ENCODE assay signal across 32 cellular contexts in genomic region chr13:25111557-25111956, GRCh38. TPM values are rescaled to one million over a fixed set of nuclear protein-coding genes. Genes with fewer than 3 reads are reported as not detected.
DNase-seq lines count a peak whose midpoint lies in the region; ATAC-seq, FAIRE-seq and TF ChIP-seq lines count a peak whose summit lies in the region.
"Had no signal": no experiment of that assay in that cellular context is flagged by ENCODE, and none has a peak within 500 bp of the region (broad histone marks: within the 10 kb centered on the region; RNA-seq: fewer than 3 reads in every experiment).

No MANE protein-coding gene starts in this region.

- H4K20me1 ChIP-seq in mammary epithelial cell (ENCODE audit: insufficient read depth, low read length), result no peaks in the 10 kb centered on the region
- no peaks in the 10 kb centered on the region for H4K20me1 ChIP-seq in HepG2 (ENCODE audit: insufficient read depth, low read length)

- POLR2A ChIA-PET in HepG2 (lab: Yijun Ruan, JAX), result no interaction called here

- no peak overlapping the region for H3K4me2 ChIP-seq in mammary epithelial cell (ENCODE audit: insufficient read depth, low read depth, low read length)
- H3K4me2 ChIP-seq in HepG2 (ENCODE audit: low read depth, low read length), result no peak overlapping the region

- intact Hi-C loops in mammary epithelial cell (cut with micrococcal nuclease) (no loop called here), HepG2 (cut with micrococcal nuclease; ENCODE audit: unreplicated experiment) (no loop called here)

- H3K79me2 ChIP-seq in mammary epithelial cell (ENCODE audit: insufficient read depth, low read length), result no peaks in the 10 kb centered on the region
- no peaks in the 10 kb centered on the region for H3K79me2 ChIP-seq in HepG2 (ENCODE audit: insufficient read depth, low read length)

- ATAC-seq in HepG2, result no peak
- ATAC-seq in HG02642 (IDR thresholded peaks at IDR 0.05; ENCODE audit: poor library complexity, unreplicated experiment), result no peak
- no peak for ATAC-seq in activated T-cell treated with anti-CD3 and anti-CD28 coated beads, Interleukin-2, amount 50 U/mL, for 4 hours
- ATAC-seq: effector memory CD8-positive, alpha-beta T cell; sciatic nerve had no signal

- DNase-seq in ACHN, result peak; percentile 11
- peak; percentile 53 for DNase-seq in NCI-H82 (lab: John Stamatoyannopoulos, UW)
- peak; percentile 36 for DNase-seq in mammary epithelial cell
- peak; percentile 45 for DNase-seq in kidney tubule cell (ENCODE audit: low spot score)
- no peak for DNase-seq in medulla oblongata (ENCODE audit: extremely low spot score)
- no peak for DNase-seq in HepG2 (ENCODE audit: low spot score)
- no peak for DNase-seq in activated T-cell treated with anti-CD3 and anti-CD28 coated beads, Interleukin-2, amount 50 U/mL, for 4 hours
- DNase-seq: activated B cell treated with CpG ODN at 0.5 μM for 24 hours; activated CD4-positive, alpha-beta memory T cell treated with anti-CD3 and anti-CD28 coated beads for 36 hours; activated CD8-positive, alpha-beta memory T cell treated with anti-CD3 and anti-CD28 coated beads, Interleukin-2, amount 50 U/mL, for 48 hours; BE2C; COR-L47; DMS79 treated with DMSO at 0.1 percent for 48 hours; effector memory CD8-positive, alpha-beta T cell; esophagus squamous epithelium; islet precursor cell; Kasumi-1; NCI-H1092; NCI-H345; NCI-H774; OCI-M1; posterior cingulate gyrus; SHP77; SW 1271; trophoblast cell had no signal

- in situ Hi-C loops in ACHN (cut with HindIII; ENCODE audit: low pct_ligation_motif_present, low pct_unique_long_range_greater_than_20kb, low sequenced_read_pairs), result no loop called here
- in situ Hi-C loops in mammary epithelial cell (cut with MboI; ENCODE audit: low sequenced_read_pairs in 2 of 2), result no loop called here
- in situ Hi-C loops in HepG2 (cut with HindIII; ENCODE audit: extremely low pct_ligation_motif_present, low pct_unique_long_range_greater_than_20kb), result no loop called here

- H3K4me3 ChIP-seq in mammary epithelial cell (replicated peaks in 1 of 3; ENCODE audit: insufficient read depth in 1 of 3, low read depth in 2 of 3, low read length in 3 of 3) (no peak overlapping the region), HepG2 (replicated peaks in 1 of 3; ENCODE audit: insufficient read depth in 1 of 3, low read depth in 2 of 3, low read length in 3 of 3) (no peak overlapping the region)
- H3K4me3 ChIP-seq: ascending aorta, esophagus squamous epithelium, lung had no signal

- no peak for TF ChIP-seq POLR2A in HepG2 (IDR thresholded peaks at IDR 0.05; ENCODE audit: insufficient read depth in 1 of 2, low read depth in 2 of 2, low read length in 2 of 2)

- no peaks in the 10 kb centered on the region for H3K36me3 Mint-ChIP-seq in activated T-cell treated with anti-CD3 and anti-CD28 coated beads, Interleukin-2, amount 50 U/mL, for 4 hours (ENCODE audit: insufficient read depth)
- H3K36me3 Mint-ChIP-seq: activated CD4-positive, alpha-beta memory T cell treated with anti-CD3 and anti-CD28 coated beads for 36 hours; activated naive CD8-positive, alpha-beta T cell had no signal

- H3K4me1 ChIP-seq in mammary epithelial cell (ENCODE audit: insufficient read depth, low read length), result peaks cover 10% of the 10 kb centered on the region
- no peaks in the 10 kb centered on the region for H3K4me1 ChIP-seq in HepG2 (ENCODE audit: insufficient read depth, low read length)
- H3K4me1 ChIP-seq: ascending aorta, BE2C, esophagus squamous epithelium had no signal

- no peak for TF ChIP-seq RAD21 in HepG2 (CRISPR knock-in tag; IDR thresholded peaks at IDR 0.05)

- FAIRE-seq in HepG2 (lab: Jason Lieb, UNC), result no peak

- H2AFZ ChIP-seq in mammary epithelial cell (ENCODE audit: low read depth, low read length), result no peak overlapping the region
- no peak overlapping the region for H2AFZ ChIP-seq in HepG2 (ENCODE audit: low read length)

- no peak for TF ChIP-seq CTCF in mammary epithelial cell (conservative IDR thresholded peaks at IDR 0.05 in 1 of 2, IDR thresholded peaks at IDR 0.05 in 1 of 2; ENCODE audit: extremely low read depth in 1 of 2, insufficient read depth in 1 of 2, low read depth in 1 of 2, low read length in 2 of 2)
- TF ChIP-seq CTCF in HepG2 (CRISPR knock-in tag; IDR thresholded peaks at IDR 0.05), result no peak

- WGBS in mammary epithelial cell (ENCODE audit: low coverage, missing lambda C conversion rate), result 17% methylated on average over 2 of the region's 2 CpGs
- WGBS in HepG2 (ENCODE audit: low lambda C conversion rate), result 0% methylated on average over 2 of the region's 2 CpGs

- BruUV-seq in mammary epithelial cell (replicated peaks; lab: Mats Ljungman, UMichigan), result no TSS peak
- BruUV-seq in HepG2 (replicated peaks; lab: Mats Ljungman, UMichigan), result no TSS peak

- H3K36me3 ChIP-seq in mammary epithelial cell (ENCODE audit: insufficient read depth, low read length) (no peaks in the 10 kb centered on the region), HepG2 (replicated peaks in 1 of 2; ENCODE audit: control insufficient read depth in 1 of 2, insufficient read depth in 2 of 2, low read length in 2 of 2) (no peaks in the 10 kb centered on the region)
- H3K36me3 ChIP-seq: ascending aorta, BE2C, esophagus squamous epithelium had no signal

- H3K27me3 Mint-ChIP-seq in activated T-cell treated with anti-CD3 and anti-CD28 coated beads, Interleukin-2, amount 50 U/mL, for 4 hours (ENCODE audit: low read depth), result peaks cover 7% of the 10 kb centered on the region

- dilution Hi-C loops in mammary epithelial cell (cut with HindIII; ENCODE audit: low sequenced_read_pairs), result no loop called here

- H3K4me3 Mint-ChIP-seq in activated T-cell treated with anti-CD3 and anti-CD28 coated beads, Interleukin-2, amount 50 U/mL, for 4 hours, result no peak overlapping the region
- H3K4me3 Mint-ChIP-seq: activated B cell treated with CpG ODN at 0.5 μM for 24 hours; activated CD4-positive, alpha-beta memory T cell treated with anti-CD3 and anti-CD28 coated beads for 36 hours; activated naive CD8-positive, alpha-beta T cell; effector memory CD8-positive, alpha-beta T cell; neural crest cell had no signal

- H3K9me3 Mint-ChIP-seq in activated T-cell treated with anti-CD3 and anti-CD28 coated beads, Interleukin-2, amount 50 U/mL, for 4 hours, result no peaks in the 10 kb centered on the region
- H3K9me3 Mint-ChIP-seq: activated B cell treated with CpG ODN at 0.5 μM for 24 hours; activated CD4-positive, alpha-beta memory T cell treated with anti-CD3 and anti-CD28 coated beads for 36 hours; effector memory CD8-positive, alpha-beta T cell; neural crest cell had no signal

- H3K9ac ChIP-seq in mammary epithelial cell (ENCODE audit: insufficient read depth, low read length) (no peak overlapping the region), HepG2 (ENCODE audit: insufficient read depth, low read depth, low read length) (no peak overlapping the region)

- no peaks in the 10 kb centered on the region for H3K4me1 Mint-ChIP-seq in activated T-cell treated with anti-CD3 and anti-CD28 coated beads, Interleukin-2, amount 50 U/mL, for 4 hours (ENCODE audit: low read depth)

- no peak overlapping the region for H3K27ac ChIP-seq in mammary epithelial cell (ENCODE audit: insufficient read depth, low read depth, low read length)
- no peak overlapping the region for H3K27ac ChIP-seq in HepG2 (ENCODE audit: extremely low read length, insufficient read depth, low read length)
- H3K27ac ChIP-seq: ascending aorta, esophagus squamous epithelium had no signal

- CTCF ChIA-PET in mammary epithelial cell (lab: Charles Lee; ENCODE audit: low non-redundant PET), result no interaction called here
- CTCF ChIA-PET in HepG2 (lab: Yijun Ruan, JAX; ENCODE audit: low intra/inter-chr PET ratio, low total read pairs), result no interaction called here

- no peaks in the 10 kb centered on the region for H3K9me3 ChIP-seq in mammary epithelial cell (replicated peaks; ENCODE audit: insufficient read depth, low read length)
- H3K9me3 ChIP-seq in HepG2 (ENCODE audit: low read length), result no peaks in the 10 kb centered on the region
- H3K9me3 ChIP-seq: ascending aorta, BE2C, esophagus squamous epithelium had no signal

- TF ChIP-seq EP300 in HepG2 (IDR thresholded peaks at IDR 0.05; ENCODE audit: low read depth in 2 of 2, low read length in 2 of 2), result no peak
- TF ChIP-seq EP300 in HepG2 (CRISPR knock-in tag; IDR thresholded peaks at IDR 0.05; ENCODE audit: borderline replicate concordance), result no peak

- no peaks in the 10 kb centered on the region for H3K27me3 ChIP-seq in mammary epithelial cell (ENCODE audit: insufficient read depth, low read length)
- peaks cover 0 to 3% of the 10 kb centered on the region in 2 experiments; a peak in 2 of 5 replicates for H3K27me3 ChIP-seq in HepG2 (ENCODE audit: control insufficient read depth in 1 of 2, insufficient read depth in 2 of 2, low read length in 2 of 2)
- H3K27me3 ChIP-seq: ascending aorta, BE2C had no signal

TF ChIP-seq in HepG2, 621 proteins besides CTCF, POLR2A, EP300 and RAD21 (continues in another document):
- no peak for TF ChIP-seq HMG20B (CRISPR knock-in tag; conservative IDR thresholded peaks at IDR 0.05)

RNA-seq across cellular contexts. Expression of gene PABPC3, which starts 15.6 kb away (rescaled TPM):
- total RNA-seq in mammary epithelial cell (under 1 TPM; 0.17 to 0.19 TPM), HepG2 (2016; rRNA removed; fragmentation: Illumina TruSeq; extraction: Trizol) (0.04 and 0.06 TPM in 2 replicates)
- polyA plus RNA-seq in mammary epithelial cell (0.16 TPM), HepG2 (2011; rRNA removed) (0.07 and 0.09 TPM in 2 replicates)
- 0.36 TPM for polyA minus RNA-seq in mammary epithelial cell
- total RNA-seq in HepG2 (2016; cell fraction: cytosol; rRNA removed; fragmentation: Illumina TruSeq; extraction: Trizol; ENCODE audit: low read depth), result not detected in 2 replicates
- not detected in 2 replicates for total RNA-seq in HepG2 (2016; cell fraction: insoluble cytoplasmic fraction; rRNA removed; fragmentation: Illumina TruSeq; extraction: Trizol)
- total RNA-seq in HepG2 (2016; cell fraction: membrane; rRNA removed; fragmentation: Illumina TruSeq; extraction: Trizol), result 0.06 and 0.14 TPM in 2 replicates
- total RNA-seq in HepG2 (2016; cell fraction: nucleus; rRNA removed; fragmentation: Illumina TruSeq; extraction: Trizol), result 0.09 TPM in 1 of 2 replicates, not detected in the other
- 0.04 and 0.24 TPM in 2 replicates for polyA plus RNA-seq in HepG2 (2011; cell fraction: cytosol; rRNA removed)
- 0.08 and 0.12 TPM in 2 replicates for polyA plus RNA-seq in HepG2 (2011; cell fraction: nucleus; rRNA removed)
- polyA plus RNA-seq in HepG2 (2012), result 0.44 and 0.93 TPM in 2 replicates
- 0.07 and 0.09 TPM in 2 replicates for polyA plus RNA-seq in HepG2 (2016; cell fraction: cytosol; fragmentation: Illumina TruSeq; extraction: Trizol; ENCODE audit: low read depth)
- 0.19 and 0.20 TPM in 2 replicates for polyA plus RNA-seq in HepG2 (2016; cell fraction: insoluble cytoplasmic fraction; fragmentation: Illumina TruSeq; extraction: Trizol; ENCODE audit: low read depth)
- 0.10 and 0.15 TPM in 2 replicates for polyA plus RNA-seq in HepG2 (2016; cell fraction: membrane; fragmentation: Illumina TruSeq; extraction: Trizol; ENCODE audit: low read depth)
- polyA plus RNA-seq in HepG2 (2016; cell fraction: nucleus; fragmentation: Illumina TruSeq; extraction: Trizol; ENCODE audit: insufficient read depth, low read depth), result 0.17 TPM in 1 of 2 replicates, not detected in the other
- polyA minus RNA-seq in HepG2 (2011; rRNA and poly(A)+ RNA removed; ENCODE audit: low replicate concordance), result 0.07 TPM in 1 of 2 replicates, not detected in the other
- polyA minus RNA-seq in HepG2 (2011; cell fraction: cytosol; rRNA and poly(A)+ RNA removed), result 0.18 TPM in 1 of 2 replicates, not detected in the other
- 0.25 and 0.26 TPM in 2 replicates for polyA minus RNA-seq in HepG2 (2011; cell fraction: nucleus; rRNA and poly(A)+ RNA removed)
- under 1 TPM; 0.32 to 0.38 (median 0.38) TPM for total RNA-seq in activated T-cell treated with anti-CD3 and anti-CD28 coated beads, Interleukin-2, amount 50 U/mL, for 4 hours
- total RNA-seq: A673, ascending aorta had no signal

Comparison
In these comparisons a context has a peak if more than half of its experiments do, and no peak if none do; other contexts are left out.
1. DNase-seq: peak in ACHN (single experiment), NCI-H82 (single experiment), mammary epithelial cell (single experiment) and kidney tubule cell (single experiment); none in medulla oblongata (single experiment), HepG2 (single experiment) and activated T-cell treated with anti-CD3 and anti-CD28 coated beads, Interleukin-2, amount 50 U/mL, for 4 hours (single experiment).